8 cellular contexts compared by ENCODE assay signal in the genomic region with DNA sequence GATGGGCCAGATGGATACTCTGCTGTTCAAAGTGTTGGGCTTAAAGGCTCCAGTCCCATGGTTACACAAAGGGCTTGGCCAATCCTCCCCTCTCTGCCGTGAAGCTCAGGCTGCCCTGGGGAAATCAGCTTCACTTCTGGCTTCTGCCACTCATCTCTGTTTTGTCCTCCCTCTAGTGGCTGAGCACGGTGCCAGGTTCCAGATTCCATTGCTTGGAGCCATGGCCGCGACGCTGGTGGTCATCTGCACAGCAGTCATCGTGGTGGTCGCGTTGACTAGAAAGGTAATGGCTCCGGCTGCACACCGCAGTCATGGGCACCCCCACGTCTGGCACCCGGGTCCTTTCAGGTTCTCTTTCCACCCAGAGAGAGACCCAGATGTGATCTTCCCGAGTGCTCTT. TPM values are rescaled to one million over a fixed set of nuclear protein-coding genes. Genes with fewer than 3 reads are reported as not detected.
A peak's percentile ranks its signal among the peaks of the same experiment; 100 is the strongest.
DNase-seq lines count a peak whose midpoint lies in the region; FAIRE-seq and TF ChIP-seq lines count a peak whose summit lies in the region.

No MANE protein-coding gene starts in this region.

- in situ Hi-C loops in GM13976 (cut with MboI; ENCODE audit: low sequenced_read_pairs, unreplicated experiment): no loop called here

- no peak for FAIRE-seq in frontal cortex (lab: Jason Lieb, UNC)

- DNase-seq in AG10803 (ENCODE audit: low read depth) (no peak), GM13976 (ENCODE audit: low spot score) (no peak), NCI-H69 (lab: John Stamatoyannopoulos, UW) (peak; percentile 44), astrocyte of the hippocampus (ENCODE audit: low read depth, low spot score) (peak; percentile 18), myocyte (ENCODE audit: low read depth) (peak; percentile 33), mesenteric fat pad (ENCODE audit: low spot score) (no peak), frontal cortex (ENCODE audit: low spot score in 2 of 2) (no peak), lower leg skin (ENCODE audit: low spot score in 2 of 2) (no peak)

- TF ChIP-seq CTCF in AG10803 (conservative IDR thresholded peaks at IDR 0.05; ENCODE audit: low read length) (peak; percentile 44), GM13976 (IDR thresholded peaks at IDR 0.05; ENCODE audit: borderline replicate concordance, control extremely low read depth, extremely low read depth, insufficient read depth, missing control alignments) (peak; percentile 22), lower leg skin (IDR thresholded peaks at IDR 0.05) (no peak)

- H3K4me3 ChIP-seq in AG10803 (ENCODE audit: low read length): no peak overlapping the region
- H3K4me3 ChIP-seq in lower leg skin (ENCODE audit: low read depth, poor library complexity, severe bottlenecking): no peak overlapping the region

- no peak for TF ChIP-seq POLR2A in lower leg skin (IDR thresholded peaks at IDR 0.05)

- intact Hi-C loops in lower leg skin (cut with DNase I; ENCODE audit: low total_unique reads): no loop called here

- 79 to 84% methylated on average over 13 of the region's 13 CpGs for WGBS in lower leg skin, 2 donors

RNA-seq across cellular contexts. Expression of gene TIGIT, which starts 5.6 kb away (rescaled TPM):
- total RNA-seq in myocyte: not detected in 2 replicates
- polyA plus RNA-seq in myocyte (2012): 0.05 TPM
- 0.42 TPM for total RNA-seq in mesenteric fat pad
- not detected for total RNA-seq in frontal cortex
- 1 to 10 TPM in 1 of 4 donors, not detected in 3; 1.2 TPM for total RNA-seq in lower leg skin

Comparison
In these comparisons a context has a peak if more than half of its experiments do, and no peak if none do; other contexts are left out.
1. DNase-seq: peak in NCI-H69 (single experiment), astrocyte of the hippocampus (single experiment) and myocyte (single experiment); none in AG10803 (single experiment), GM13976 (single experiment), mesenteric fat pad (single experiment), frontal cortex (0 of 2) and lower leg skin (0 of 2).
2. CTCF ChIP-seq: peak in AG10803 (single experiment) and GM13976 (single experiment); none in lower leg skin (0 of 3).